20 cellular contexts compared by ENCODE assay signal in the genomic region with DNA sequence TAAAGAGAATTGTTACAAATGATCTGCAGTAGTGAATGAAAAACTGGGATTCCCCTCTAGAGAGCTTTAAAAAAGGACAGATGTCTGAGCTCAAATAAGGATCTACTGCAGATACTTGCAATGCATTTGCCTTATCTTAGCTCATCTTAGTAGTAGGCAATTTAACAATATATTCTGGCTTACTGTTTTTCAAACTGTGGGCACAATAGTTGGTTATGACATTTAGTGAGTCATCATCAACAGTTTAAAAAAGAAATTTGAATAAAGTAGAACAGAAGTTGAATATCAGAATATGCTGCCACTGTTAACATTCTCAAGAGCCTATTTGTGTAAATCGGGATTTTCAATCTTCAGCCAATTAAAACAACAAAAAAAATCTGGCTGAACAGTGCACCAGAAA. TPM values are rescaled to one million over a fixed set of nuclear protein-coding genes. Genes with fewer than 3 reads are reported as not detected.
DNase-seq lines count a peak whose midpoint lies in the region; ATAC-seq and TF ChIP-seq lines count a peak whose summit lies in the region.
"Had no signal": no experiment of that assay in that cellular context is flagged by ENCODE, and none has a peak within 500 bp of the region (broad histone marks: within the 10 kb centered on the region; RNA-seq: fewer than 3 reads in every experiment).

No MANE protein-coding gene starts in this region.

- H3K27me3 ChIP-seq in dorsolateral prefrontal cortex = no peaks in the 10 kb centered on the region
- no peaks in the 10 kb centered on the region for H3K27me3 ChIP-seq in testis
- H3K27me3 ChIP-seq: ovary, thyroid gland had no signal

- 55 to 63% methylated on average over 1 of the region's 1 CpG for WGBS in testis, 2 donors

- intact Hi-C loops in dorsolateral prefrontal cortex (cut with DNase I) = no loop called here
- intact Hi-C loops in testis (cut with DNase I; ENCODE audit: low total_unique reads) = no loop called here

- no peak for ATAC-seq in GM19463 (IDR thresholded peaks at IDR 0.05; ENCODE audit: unreplicated experiment)
- ATAC-seq: left colon, mucosa of descending colon had no signal

- H3K27me3 Mint-ChIP-seq in nephron (ENCODE audit: low read depth) = peaks cover 9% of the 10 kb centered on the region

- peak; percentile 40 for DNase-seq in EH (ENCODE audit: low read depth)
- peak; percentile 55 for DNase-seq in RPMI7951 (ENCODE audit: low read depth)
- DNase-seq in dermis blood vessel endothelial cell = peak; percentile 15
- DNase-seq in dorsolateral prefrontal cortex = no peak
- DNase-seq in testis = no peak
- no peak for DNase-seq in NK-92 treated with Interleukin-12 subunit alpha and Interleukin-12 subunit beta, amount 100 ng/mL, for 24 hours (lab: John Stamatoyannopoulos, UW)
- DNase-seq: activated CD4-positive, CD25-positive, alpha-beta regulatory T cell treated with anti-CD3 and anti-CD28 coated beads, Interleukin-2, amount 50 U/mL, for 72 hours; activated naive CD4-positive, alpha-beta T cell; DMS 273 treated with DMSO at 0.1 percent for 48 hours; left colon; mucosa of descending colon; MV-4-11; NCI-H2107; NCI-H69; ovary; thyroid gland had no signal

- H3K4me1 ChIP-seq in testis = no peaks in the 10 kb centered on the region

- no peak overlapping the region for H3K27ac ChIP-seq in dorsolateral prefrontal cortex
- no peak overlapping the region for H3K27ac ChIP-seq in testis
- H3K27ac ChIP-seq: ovary, thyroid gland had no signal

- no peak overlapping the region for H3K4me3 ChIP-seq in dorsolateral prefrontal cortex
- H3K4me3 ChIP-seq in testis = no peak overlapping the region
- H3K4me3 ChIP-seq: mucosa of descending colon, ovary, thyroid gland had no signal

- TF ChIP-seq CTCF in nephron (IDR thresholded peaks at IDR 0.05; ENCODE audit: unreplicated experiment in 3 of 3) (no peak), dorsolateral prefrontal cortex (IDR thresholded peaks at IDR 0.05 in 54 of 56, conservative IDR thresholded peaks at IDR 0.05 in 2 of 56; ENCODE audit: low read depth in 1 of 56, partially characterized antibody in 56 of 56) (no peak), testis (IDR thresholded peaks at IDR 0.05) (no peak)

- H3K36me3 ChIP-seq in testis (ENCODE audit: low read depth, missing control alignments) = no peaks in the 10 kb centered on the region
- H3K36me3 ChIP-seq: ovary, thyroid gland had no signal

- no peak overlapping the region for H3K4me3 Mint-ChIP-seq in nephron
- H3K4me3 Mint-ChIP-seq: B cell; T-helper 1 cell treated with Interleukin-12 subunit alpha and Interleukin-12 subunit beta and Interleukin-4 antibody, amounts not matched to agents 30 μg/mL and 1 μg/mL, for 36 hours had no signal

- no peaks in the 10 kb centered on the region for H3K9me3 Mint-ChIP-seq in nephron
- H3K9me3 Mint-ChIP-seq: T-helper 1 cell treated with Interleukin-12 subunit alpha and Interleukin-12 subunit beta and Interleukin-4 antibody, amounts not matched to agents 30 μg/mL and 1 μg/mL, for 36 hours had no signal

- H3K4me1 Mint-ChIP-seq in nephron = peaks cover 7% of the 10 kb centered on the region

- peak overlapping the region; percentile 4 to 78 (median 71) for H3K27ac Mint-ChIP-seq in nephron
- H3K27ac Mint-ChIP-seq: B cell; T-helper 1 cell treated with Interleukin-12 subunit alpha and Interleukin-12 subunit beta and Interleukin-4 antibody, amounts not matched to agents 30 μg/mL and 1 μg/mL, for 36 hours had no signal

- no peaks in the 10 kb centered on the region for H3K36me3 Mint-ChIP-seq in nephron (ENCODE audit: low read depth)

- no peaks in the 10 kb centered on the region for H3K9me3 ChIP-seq in testis
- H3K9me3 ChIP-seq: mucosa of descending colon, ovary, thyroid gland had no signal

- TF ChIP-seq POLR2A in testis (IDR thresholded peaks at IDR 0.05) = no peak

RNA-seq across cellular contexts. Expression of gene CAST, which starts 6.7 kb away (rescaled TPM):
- 102 and 134 TPM in 2 replicates for total RNA-seq in RPMI7951 (2014; rRNA removed; shearing (Covaris generic))
- 123 and 204 TPM in 2 replicates for total RNA-seq in dermis blood vessel endothelial cell
- 100 to 1,000 TPM in 89 of 120 experiments, 10 to 100 TPM in 31; 82.9 to 179 (median 108) TPM for total RNA-seq in dorsolateral prefrontal cortex
- total RNA-seq in testis = 100 to 1,000 TPM; 241 to 260 TPM
- polyA plus RNA-seq in testis (ENCODE audit: insufficient read depth, low read depth, low replicate concordance) = 195 TPM

Comparison
In these comparisons a context has a peak if more than half of its experiments do, and no peak if none do; other contexts are left out.
1. DNase-seq: peak in EH (single experiment), RPMI7951 (single experiment) and dermis blood vessel endothelial cell (single experiment); none in dorsolateral prefrontal cortex (0 of 10), testis (single experiment) and NK-92 treated with Interleukin-12 subunit alpha and Interleukin-12 subunit beta, amount 100 ng/mL, for 24 hours (single experiment).